ENCODE assay signal across 8 cellular contexts in genomic region chr16:50747206-50747956, GRCh38. TPM values are rescaled to one million over a fixed set of nuclear protein-coding genes. Genes with fewer than 3 reads are reported as not detected.
A peak's percentile ranks its signal among the peaks of the same experiment; 100 is the strongest.
DNase-seq lines count a peak whose midpoint lies in the region; ATAC-seq and TF ChIP-seq lines count a peak whose summit lies in the region.

No MANE protein-coding gene starts in this region.

- H3K27me3 Mint-ChIP-seq in CD14-positive monocyte (ENCODE audit: low read depth in 3 of 3) (no peaks in the 10 kb centered on the region), T-cell (no peaks in the 10 kb centered on the region)

- no peaks in the 10 kb centered on the region for H3K9me3 Mint-ChIP-seq in CD14-positive monocyte
- H3K9me3 Mint-ChIP-seq in T-cell: no peaks in the 10 kb centered on the region
- H3K9me3 Mint-ChIP-seq in stimulated activated effector memory CD8-positive, alpha-beta T cell treated with anti-CD3 and anti-CD28 coated beads, Interleukin-12 subunit alpha, Interleukin-12 subunit beta, amount 100 ng/mL, for 72 hours: no peaks in the 10 kb centered on the region

- CTCF ChIA-PET in T-cell (lab: Charles Lee): interaction anchor here (0.8 to 4.9 kb wide), 24 partner anchors 11 to 723 kb away, joined by 3 to 52 read pairs (median 4); partner anchors contain the start of gene SNX20 (in 1 of the 2)

- H3K4me3 Mint-ChIP-seq in CD14-positive monocyte (no peak overlapping the region), T-cell (peak overlapping the region; percentile 72 to 98 (median 81))
- peak overlapping the region; percentile 91 for H3K4me3 Mint-ChIP-seq in stimulated activated effector memory CD8-positive, alpha-beta T cell treated with anti-CD3 and anti-CD28 coated beads, Interleukin-12 subunit alpha, Interleukin-12 subunit beta, amount 100 ng/mL, for 72 hours

- intact Hi-C loops in CD14-positive monocyte (cut with micrococcal nuclease): loop anchor here in 1 of 2 donors (2.0 kb wide), 2 partner anchors 77 to 159 kb away; no protein-coding TSS in a partner anchor

- POLR2A ChIA-PET in T-cell (lab: Charles Lee): interaction anchor here in 1 of 2 donors (0.6 to 0.7 kb wide), 2 partner anchors 23 to 66 kb away, joined by 4 read pairs; partner anchors contain the start of gene SNX20

- TF ChIP-seq CTCF in CD14-positive monocyte (IDR thresholded peaks at IDR 0.05) (peak; percentile 66), foreskin fibroblast (IDR thresholded peaks at IDR 0.05; ENCODE audit: low read depth, low read length) (peak; percentile 23)

- H3K36me3 Mint-ChIP-seq in CD14-positive monocyte: peaks cover 39 to 49% of the 10 kb centered on the region in 2 donors
- peaks cover 48% of the 10 kb centered on the region for H3K36me3 Mint-ChIP-seq in T-cell
- peaks cover 81% of the 10 kb centered on the region for H3K36me3 Mint-ChIP-seq in stimulated activated effector memory CD8-positive, alpha-beta T cell treated with anti-CD3 and anti-CD28 coated beads, Interleukin-12 subunit alpha, Interleukin-12 subunit beta, amount 100 ng/mL, for 72 hours

- ATAC-seq in GM18511 (IDR thresholded peaks at IDR 0.05; ENCODE audit: unreplicated experiment): peak; percentile 71
- peak; percentile 66 for ATAC-seq in HG03442 (IDR thresholded peaks at IDR 0.05; ENCODE audit: unreplicated experiment)
- ATAC-seq in T-cell (replicated peaks in 1 of 4): peak; percentile 74 to 79 (median 77)
- peak; percentile 75 for ATAC-seq in stimulated activated effector memory CD8-positive, alpha-beta T cell treated with anti-CD3 and anti-CD28 coated beads, Interleukin-12 subunit alpha, Interleukin-12 subunit beta, amount 100 ng/mL, for 72 hours
- no peak for ATAC-seq in HG02763 (IDR thresholded peaks at IDR 0.05; ENCODE audit: unreplicated experiment)

- no peak overlapping the region for H3K4me3 ChIP-seq in foreskin fibroblast (ENCODE audit: low read depth in 1 of 2, low read length in 2 of 2)

- peak overlapping the region in 3 of 7 donors; percentile 8 to 50 (median 46) for H3K27ac Mint-ChIP-seq in CD14-positive monocyte
- H3K27ac Mint-ChIP-seq in T-cell: peak overlapping the region; percentile 95 to 97
- peak overlapping the region; percentile 45 for H3K27ac Mint-ChIP-seq in stimulated activated effector memory CD8-positive, alpha-beta T cell treated with anti-CD3 and anti-CD28 coated beads, Interleukin-12 subunit alpha, Interleukin-12 subunit beta, amount 100 ng/mL, for 72 hours

- H3K4me1 Mint-ChIP-seq in CD14-positive monocyte: peaks cover 51% of the 10 kb centered on the region
- peaks cover 71 to 77% (median 76%) of the 10 kb centered on the region in 3 donors for H3K4me1 Mint-ChIP-seq in T-cell
- peaks cover 57% of the 10 kb centered on the region for H3K4me1 Mint-ChIP-seq in stimulated activated effector memory CD8-positive, alpha-beta T cell treated with anti-CD3 and anti-CD28 coated beads, Interleukin-12 subunit alpha, Interleukin-12 subunit beta, amount 100 ng/mL, for 72 hours

- DNase-seq in CD14-positive monocyte (ENCODE audit: low spot score) (no peak), T-cell (peak in 12 of 34 experiments; percentile 7 to 48 (median 28)), foreskin fibroblast (peak in 1 of 2 donors; percentile 26), NCI-H524 treated with DMSO at 0.1 percent for 48 hours (lab: John Stamatoyannopoulos, UW) (no peak)
- no peak for DNase-seq in stimulated activated effector memory CD8-positive, alpha-beta T cell treated with anti-CD3 and anti-CD28 coated beads, Interleukin-12 subunit alpha, Interleukin-12 subunit beta, amount 100 ng/mL, for 72 hours (ENCODE audit: low spot score in 2 of 2)

RNA-seq across cellular contexts. Expression of gene CYLD, which starts 5.5 kb away (rescaled TPM):
- polyA plus RNA-seq in CD14-positive monocyte: 10 to 100 TPM; 35.9 to 57.9 TPM
- total RNA-seq in T-cell: 100 to 1,000 TPM; 243 to 380 (median 294) TPM

RNA-seq across cellular contexts. Expression of gene NOD2, which starts 54.0 kb away (rescaled TPM):
- 10 to 100 TPM; 18.5 to 29.7 TPM for polyA plus RNA-seq in CD14-positive monocyte
- total RNA-seq in T-cell: 1 to 10 TPM; 2.4 to 7.6 (median 3.1) TPM

Comparison
In these comparisons a context has a peak if more than half of its experiments do, and no peak if none do; other contexts are left out.
1. H3K4me3 Mint-ChIP-seq: peak in T-cell (3 of 3) and stimulated activated effector memory CD8-positive, alpha-beta T cell treated with anti-CD3 and anti-CD28 coated beads, Interleukin-12 subunit alpha, Interleukin-12 subunit beta, amount 100 ng/mL, for 72 hours (single experiment); none in CD14-positive monocyte (0 of 2).